Comparison of ENCODE assay signal across 35 cellular contexts in genomic region chr20:58772786-58773185, GRCh38.
"Had no signal": no experiment of that assay in that cellular context is flagged by ENCODE, and none has a peak within 500 bp of the region (broad histone marks: within the 10 kb centered on the region; RNA-seq: fewer than 3 reads in every experiment).

No MANE protein-coding gene starts in this region.

- H3K36me3 ChIP-seq: MG63 had no signal

- H3K9me3 ChIP-seq: MG63 had no signal

- H3K27ac ChIP-seq: KMS-11 had no signal

- H3K4me3 ChIP-seq: MG63 had no signal

- DNase-seq: Karpas-422, Kasumi-1, KG1, MG63, MM.1S, MV-4-11, NCI-H1048, NCI-H1092, NCI-H1092 treated with DMSO at 0.1 percent for 48 hours, NCI-H1105, NCI-H1105 treated with DMSO at 0.1 percent for 48 hours, NCI-H1417, NCI-H1417 treated with DMSO at 0.1 percent for 48 hours, NCI-H1436, NCI-H1436 treated with DMSO at 0.1 percent for 48 hours, NCI-H146, NCI-H1694, NCI-H1694 treated with DMSO at 0.1 percent for 48 hours, NCI-H187, NCI-H187 treated with DMSO at 0.1 percent for 48 hours, NCI-H1930, NCI-H2029, NCI-H2029 treated with DMSO at 0.1 percent for 48 hours, NCI-H2081, NCI-H2081 treated with DMSO at 0.1 percent for 48 hours, NCI-H2107, NCI-H2171, NCI-H2171 treated with DMSO at 0.1 percent for 48 hours, NCI-H2227 treated with DMSO at 0.1 percent for 48 hours, NCI-H226, NCI-H345, NCI-H446, NCI-H446 treated with DMSO at 0.1 percent for 48 hours, NCI-H510A had no signal
